In genomic region chr3:45858809-45859543, GRCh38 we compare ENCODE assay signal across 22 cellular contexts. TPM values are rescaled to one million over a fixed set of nuclear protein-coding genes. Genes with fewer than 3 reads are reported as not detected.
"Had no signal": no experiment of that assay in that cellular context is flagged by ENCODE, and none has a peak within 500 bp of the region (broad histone marks: within the 10 kb centered on the region; RNA-seq: fewer than 3 reads in every experiment).

No MANE protein-coding gene starts in this region.

- H3K4me1 ChIP-seq: ascending aorta, breast epithelium, gastrocnemius medialis, heart left ventricle, sigmoid colon, tibial artery had no signal

- H3K36me3 ChIP-seq: ascending aorta, breast epithelium, gastrocnemius medialis, heart left ventricle, ovary, sigmoid colon had no signal

- DNase-seq: activated CD4-positive, alpha-beta T cell treated with anti-CD3 and anti-CD28 coated beads for 1 hour; activated CD4-positive, alpha-beta T cell treated with anti-CD3 and anti-CD28 coated beads, Interleukin-2, amount 50 U/mL, for 4 hours; activated naive CD4-positive, alpha-beta T cell treated with anti-CD3 and anti-CD28 coated beads for 36 hours; activated naive CD8-positive, alpha-beta T cell treated with anti-CD3 and anti-CD28 coated beads, Interleukin-2, amount 50 U/mL, for 24 hours; cerebellar nuclear complex; gastrocnemius medialis; heart left ventricle; naive thymus-derived CD4-positive, alpha-beta T cell; ovary; sigmoid colon; stimulated activated CD4-positive, alpha-beta T cell treated with anti-CD3 and anti-CD28 coated beads, Interleukin-12 subunit alpha, Interleukin-12 subunit beta, amount 100 ng/mL, for 4 hours; stimulated activated CD4-positive, alpha-beta T cell treated with anti-CD3 and anti-CD28 coated beads, Interleukin-2, amount 100 ng/mL, for 24 hours; tibial artery had no signal

- H3K9me3 ChIP-seq: ascending aorta, gastrocnemius medialis, ovary, tibial artery had no signal

- H3K27ac ChIP-seq: ascending aorta, breast epithelium, epithelial cell of prostate, gastrocnemius medialis, heart left ventricle, ovary, sigmoid colon, tibial artery had no signal

- ATAC-seq: activated naive CD8-positive, alpha-beta T cell treated with anti-CD3 and anti-CD28 coated beads, Interleukin-2, amount 50 U/mL, for 24 hours; activated T-helper 17 cell treated with anti-CD3 and anti-CD28 coated beads, Interleukin-2, amount 50 U/mL, for 72 hours; gastrocnemius medialis; heart left ventricle; naive thymus-derived CD4-positive, alpha-beta T cell; stimulated activated memory B cell treated with anti-CD40 and anti-IgM and Interleukin-4, amounts not matched to agents 10 μg/mL and 1 μg/mL and 100 μg/mL, for 72 hours had no signal

- H3K4me3 ChIP-seq: ascending aorta, breast epithelium, gastrocnemius medialis, heart left ventricle, lung, ovary, sigmoid colon, tibial artery had no signal

- H3K27me3 ChIP-seq: ascending aorta, breast epithelium, gastrocnemius medialis, heart left ventricle, ovary, sigmoid colon, tibial artery had no signal

- FAIRE-seq: urothelium cell line had no signal

RNA-seq across cellular contexts. Expression of gene CCR9, which starts 27.4 kb away (rescaled TPM):
- total RNA-seq: activated naive CD4-positive, alpha-beta T cell treated with anti-CD3 and anti-CD28 coated beads for 36 hours; ascending aorta; breast epithelium; heart left ventricle; pulmonary artery endothelial cell; sigmoid colon; T-helper 2 cell treated with Interferon-gamma antibody and Interleukin-4, amounts not matched to agents 100 ng/mL and 5 ng/mL, for 36 hours had no signal
